1 cellular context compared by ENCODE assay signal in the genomic region with DNA sequence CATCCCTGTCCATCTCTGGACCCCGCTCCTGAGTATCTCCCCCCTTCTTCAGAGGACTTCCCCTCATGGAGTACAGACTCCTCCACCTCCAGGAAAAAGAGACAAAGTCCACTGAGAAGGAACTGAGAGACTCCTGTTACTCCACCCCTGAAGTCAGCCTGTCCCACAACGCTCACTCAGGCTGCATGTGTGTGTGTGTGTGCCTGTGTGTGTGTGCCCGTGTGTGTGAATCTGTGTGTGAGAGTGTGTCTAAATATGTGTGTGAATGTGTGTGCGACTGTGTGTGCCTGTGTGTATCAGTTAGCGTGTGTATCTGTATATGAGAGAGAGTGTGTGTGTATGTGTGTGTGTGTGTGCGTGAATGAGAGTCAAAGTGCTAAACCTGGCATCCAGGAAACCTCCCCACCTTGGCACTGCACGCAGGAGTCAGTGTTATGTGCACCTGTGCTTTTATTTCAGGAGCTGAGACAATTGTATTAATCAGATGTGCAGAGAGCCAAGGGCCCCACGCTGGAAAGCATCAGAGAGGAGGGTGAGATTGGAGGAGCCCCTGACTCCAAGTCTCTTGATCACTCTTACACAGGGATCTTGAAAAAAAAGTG.
TF ChIP-seq lines count a peak whose summit lies in the region.

No MANE protein-coding gene starts in this region.

TF ChIP-seq in H1, 55 proteins besides CTCF, POLR2A, EP300 and RAD21:
- TF ChIP-seq SRF (IDR thresholded peaks at IDR 0.05; ENCODE audit: low read depth, low read length) (no peak), CBX5 (IDR thresholded peaks at IDR 0.05; ENCODE audit: low read depth, low read length) (no peak), SP1 (IDR thresholded peaks at IDR 0.05; ENCODE audit: low read depth, low read length) (no peak), ZNF274 (IDR thresholded peaks at IDR 0.05; ENCODE audit: borderline replicate concordance, extremely low read depth, low read length) (no peak), SP4 (IDR thresholded peaks at IDR 0.05; ENCODE audit: low read length) (no peak), FOSL1 (IDR thresholded peaks at IDR 0.05; ENCODE audit: insufficient read depth, low read depth, low read length) (no peak), JUN (IDR thresholded peaks at IDR 0.05; ENCODE audit: low read depth, low read length) (no peak), PHF8 (conservative IDR thresholded peaks at IDR 0.05; ENCODE audit: low read depth, low read length) (no peak), NRF1 (IDR thresholded peaks at IDR 0.05; ENCODE audit: low read depth, low read length) (no peak), SIX5 (IDR thresholded peaks at IDR 0.05; ENCODE audit: low read depth, low read length) (no peak), BCL11A (IDR thresholded peaks at IDR 0.05; ENCODE audit: low read depth in 2 of 2, low read length in 2 of 2) (no peak), TBP (IDR thresholded peaks at IDR 0.05; ENCODE audit: low read depth, low read length) (no peak), KDM4A (IDR thresholded peaks at IDR 0.05; ENCODE audit: low read depth, low read length, severe bottlenecking) (no peak), CBX8 (IDR thresholded peaks at IDR 0.05; ENCODE audit: borderline replicate concordance, low read depth, low read length) (no peak), RBBP5 (IDR thresholded peaks at IDR 0.05; ENCODE audit: borderline replicate concordance, low read depth, low read length) (no peak), SIRT6 (IDR thresholded peaks at IDR 0.05; ENCODE audit: low read length) (no peak), POLR2AphosphoS5 (IDR thresholded peaks at IDR 0.05; ENCODE audit: low read depth, low read length) (no peak), SP2 (IDR thresholded peaks at IDR 0.05; ENCODE audit: low read length) (no peak)
- TF ChIP-seq, protein P1, sequence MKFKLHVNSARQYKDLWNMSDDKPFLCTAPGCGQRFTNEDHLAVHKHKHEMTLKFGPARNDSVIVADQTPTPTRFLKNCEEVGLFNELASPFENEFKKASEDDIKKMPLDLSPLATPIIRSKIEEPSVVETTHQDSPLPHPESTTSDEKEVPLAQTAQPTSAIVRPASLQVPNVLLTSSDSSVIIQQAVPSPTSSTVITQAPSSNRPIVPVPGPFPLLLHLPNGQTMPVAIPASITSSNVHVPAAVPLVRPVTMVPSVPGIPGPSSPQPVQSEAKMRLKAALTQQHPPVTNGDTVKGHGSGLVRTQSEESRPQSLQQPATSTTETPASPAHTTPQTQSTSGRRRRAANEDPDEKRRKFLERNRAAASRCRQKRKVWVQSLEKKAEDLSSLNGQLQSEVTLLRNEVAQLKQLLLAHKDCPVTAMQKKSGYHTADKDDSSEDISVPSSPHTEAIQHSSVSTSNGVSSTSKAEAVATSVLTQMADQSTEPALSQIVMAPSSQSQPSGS (IDR thresholded peaks at IDR 0.05; ENCODE audit: low read length): no peak
- TF ChIP-seq, protein P2, sequence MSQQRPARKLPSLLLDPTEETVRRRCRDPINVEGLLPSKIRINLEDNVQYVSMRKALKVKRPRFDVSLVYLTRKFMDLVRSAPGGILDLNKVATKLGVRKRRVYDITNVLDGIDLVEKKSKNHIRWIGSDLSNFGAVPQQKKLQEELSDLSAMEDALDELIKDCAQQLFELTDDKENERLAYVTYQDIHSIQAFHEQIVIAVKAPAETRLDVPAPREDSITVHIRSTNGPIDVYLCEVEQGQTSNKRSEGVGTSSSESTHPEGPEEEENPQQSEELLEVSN (IDR thresholded peaks at IDR 0.05): no peak
